In the genomic region with DNA sequence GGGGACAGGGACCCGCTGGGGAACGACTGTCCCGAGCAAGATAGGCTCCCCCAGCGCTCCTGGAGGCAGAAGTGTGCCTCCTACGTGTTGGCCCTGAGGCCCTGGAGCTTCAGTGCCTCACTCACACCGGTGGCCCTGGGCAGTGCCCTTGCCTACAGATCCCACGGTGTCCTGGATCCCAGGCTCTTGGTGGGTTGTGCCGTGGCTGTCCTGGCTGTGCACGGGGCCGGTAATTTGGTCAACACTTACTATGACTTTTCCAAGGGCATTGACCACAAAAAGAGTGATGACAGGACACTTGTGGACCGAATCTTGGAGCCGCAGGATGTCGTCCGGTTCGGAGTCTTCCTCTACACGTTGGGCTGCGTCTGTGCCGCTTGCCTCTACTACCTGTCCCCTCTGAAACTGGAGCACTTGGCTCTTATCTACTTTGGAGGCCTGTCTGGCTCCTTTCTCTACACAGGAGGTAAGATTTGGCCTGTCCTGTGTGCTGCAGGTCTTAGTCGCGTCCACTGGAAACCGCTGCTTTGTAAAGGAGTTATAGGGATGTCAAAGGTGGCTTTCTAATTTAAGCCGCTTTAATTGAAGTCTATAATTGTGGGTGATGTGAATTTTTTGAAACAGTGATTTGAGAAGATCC, we compare ENCODE assay signal across 8 cellular contexts. TPM values are rescaled to one million over a fixed set of nuclear protein-coding genes. Genes with fewer than 3 reads are reported as not detected.
DNase-seq lines count a peak whose midpoint lies in the region; ATAC-seq and TF ChIP-seq lines count a peak whose summit lies in the region.

No MANE protein-coding gene starts in this region.

- TF ChIP-seq POLR2A in right lobe of liver (IDR thresholded peaks at IDR 0.05) (no peak), tibial nerve (IDR thresholded peaks at IDR 0.05) (no peak)

- intact Hi-C loops in right lobe of liver (cut with DNase I) = no loop called here

- TF ChIP-seq EP300 in tibial nerve (IDR thresholded peaks at IDR 0.05) = no peak

- H3K9me3 Mint-ChIP-seq in brain = peaks cover 0 to 2% (median 0%) of the 10 kb centered on the region in 5 experiments

- H3K4me3 Mint-ChIP-seq in brain = peak overlapping the region; percentile 92 to 97 (median 96)

- H3K27ac ChIP-seq in KOPT-K1 (ENCODE audit: low read depth, low read length, poor library complexity, severe bottlenecking) (peak overlapping the region; percentile 92), right lobe of liver (peak overlapping the region; percentile 87 to 93 (median 93)), tibial nerve (peak overlapping the region; percentile 57 to 96 (median 93))

- peak overlapping the region; percentile 91 to 97 (median 94) for H3K27ac Mint-ChIP-seq in brain

- DNase-seq in ACHN = peak; percentile 6
- DNase-seq in right lobe of liver = no peak
- no peak for DNase-seq in tibial nerve (ENCODE audit: low spot score in 2 of 2)
- DNase-seq in DMS79 treated with DMSO at 0.1 percent for 48 hours (lab: John Stamatoyannopoulos, UW) = no peak
- no peak for DNase-seq in DMS153 (lab: John Stamatoyannopoulos, UW)

- peaks cover 43% of the 10 kb centered on the region for H3K4me1 Mint-ChIP-seq in brain

- ATAC-seq in GM19395 (IDR thresholded peaks at IDR 0.05; ENCODE audit: unreplicated experiment) = peak; percentile 45
- ATAC-seq in right lobe of liver = peak; percentile 23 to 51 (median 46)

- peaks cover 37% of the 10 kb centered on the region for H3K36me3 ChIP-seq in KOPT-K1 (ENCODE audit: insufficient read depth, low read length)
- peaks cover 0 to 10% (median under 1%) of the 10 kb centered on the region in 4 donors for H3K36me3 ChIP-seq in right lobe of liver
- peaks cover 0 to 31% (median 0%) of the 10 kb centered on the region in 3 donors for H3K36me3 ChIP-seq in tibial nerve

- H3K27me3 ChIP-seq in right lobe of liver (no peaks in the 10 kb centered on the region), tibial nerve (no peaks in the 10 kb centered on the region)

- H3K27me3 Mint-ChIP-seq in brain = peaks cover 3% of the 10 kb centered on the region

- in situ Hi-C loops in ACHN (cut with HindIII; ENCODE audit: low pct_ligation_motif_present, low pct_unique_long_range_greater_than_20kb, low sequenced_read_pairs) = no loop called here

- no peaks in the 10 kb centered on the region for H3K9me3 ChIP-seq in KOPT-K1 (ENCODE audit: insufficient read depth, low read length, poor library complexity, severe bottlenecking)
- no peaks in the 10 kb centered on the region for H3K9me3 ChIP-seq in right lobe of liver
- H3K9me3 ChIP-seq in tibial nerve = no peaks in the 10 kb centered on the region

- H3K4me1 ChIP-seq in right lobe of liver = peaks cover 0 to 31% (median 6%) of the 10 kb centered on the region in 4 donors
- peaks cover 3 to 34% (median 18%) of the 10 kb centered on the region in 4 donors for H3K4me1 ChIP-seq in tibial nerve

- peaks cover 23% of the 10 kb centered on the region for H3K36me3 Mint-ChIP-seq in brain

- 3% methylated on average over 20 of the region's 22 CpGs for WGBS in right lobe of liver (ENCODE audit: insufficient coverage, low coverage, low lambda C conversion rate, missing lambda C conversion rate)
- WGBS in tibial nerve, 2 donors = 6 to 9% methylated on average over 19 to 22 of the region's 22 CpGs

- TF ChIP-seq CTCF in brain (conservative IDR thresholded peaks at IDR 0.05) (no peak), right lobe of liver (IDR thresholded peaks at IDR 0.05) (no peak), tibial nerve (IDR thresholded peaks at IDR 0.05) (no peak)

- H3K4me3 ChIP-seq in right lobe of liver (peak overlapping the region; percentile 84 to 93 (median 92)), tibial nerve (peak overlapping the region; percentile 54 to 97 (median 76))

RNA-seq across cellular contexts. Expression of gene UBIAD1, which starts 0.7 kb away (rescaled TPM):
- polyA plus RNA-seq in brain (ENCODE audit: insufficient read depth, low read depth, low replicate concordance) = 20.3 TPM
- 10 to 100 TPM in 3 of 6 experiments, 1 to 10 TPM in 3; 7.0 to 11.4 (median 9.7) TPM for total RNA-seq in right lobe of liver
- total RNA-seq in tibial nerve = 10 to 100 TPM in 3 of 4 donors, 1 to 10 TPM in 1; 8.7 to 23.7 (median 17.5) TPM

RNA-seq across cellular contexts. Expression of gene MTOR, which starts 11.4 kb away (rescaled TPM):
- polyA plus RNA-seq in brain (ENCODE audit: insufficient read depth, low read depth, low replicate concordance) = 38.9 TPM
- total RNA-seq in right lobe of liver = 10 to 100 TPM; 25.1 to 35.3 (median 32.4) TPM
- total RNA-seq in tibial nerve = 10 to 100 TPM; 40.4 to 51.4 (median 49.6) TPM
